ENCODE assay signal across 9 cellular contexts in the genomic region with DNA sequence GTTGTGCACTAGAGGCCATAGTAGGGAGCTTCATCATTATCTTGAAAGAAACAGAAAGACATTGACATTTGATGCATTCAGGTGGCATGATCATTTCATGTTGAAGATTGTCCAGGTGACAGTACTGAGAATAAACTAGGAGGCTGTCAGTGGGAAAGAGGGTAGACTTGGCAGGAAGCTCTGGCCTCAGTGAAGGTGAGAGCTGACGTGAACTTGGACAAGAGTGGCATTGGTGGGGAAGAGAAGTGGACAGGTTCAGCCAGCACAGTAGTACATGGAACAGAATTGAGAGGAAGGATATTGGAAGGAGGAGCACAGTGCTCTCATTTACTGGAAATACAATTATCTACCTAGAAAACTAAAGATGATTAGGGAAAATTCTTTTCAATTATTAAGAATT.
"Had no signal": no experiment of that assay in that cellular context is flagged by ENCODE, and none has a peak within 500 bp of the region (broad histone marks: within the 10 kb centered on the region; RNA-seq: fewer than 3 reads in every experiment).

No MANE protein-coding gene starts in this region.

- H3K4me3 ChIP-seq: GM23248, GM23338, HAP-1 had no signal

- H2AFZ ChIP-seq: GM23248, GM23338 had no signal

- H3K27ac ChIP-seq: GM23248 had no signal

- DNase-seq: GM23248, GOT3, H7, H9, HCEC 1CT, HFFc6 had no signal

- H3K4me1 ChIP-seq: HAP-1 had no signal

- ATAC-seq: GM23338, HCT116 had no signal

- H3K36me3 ChIP-seq: HAP-1 had no signal

- H3K9ac ChIP-seq: GM23248 had no signal

- H3K4me2 ChIP-seq: GM23338 had no signal

- H3K9me3 ChIP-seq: HAP-1 had no signal
